In genomic region chr6:5014072-5014561, GRCh38 we compare ENCODE assay signal across 36 cellular contexts. TPM values are rescaled to one million over a fixed set of nuclear protein-coding genes. Genes with fewer than 3 reads are reported as not detected.
DNase-seq lines count a peak whose midpoint lies in the region; ATAC-seq, FAIRE-seq and TF ChIP-seq lines count a peak whose summit lies in the region.
"Had no signal": no experiment of that assay in that cellular context is flagged by ENCODE, and none has a peak within 500 bp of the region (broad histone marks: within the 10 kb centered on the region; RNA-seq: fewer than 3 reads in every experiment).

No MANE protein-coding gene starts in this region.

- no peak overlapping the region for H3K4me2 ChIP-seq in HepG2 (ENCODE audit: low read depth, low read length)
- H3K4me2 ChIP-seq in GM23338, result no peak overlapping the region
- no peak overlapping the region for H3K4me2 ChIP-seq in K562 (ENCODE audit: insufficient read depth, low read length)
- H3K4me2 ChIP-seq: A549; BLaER1; BLaER1 treated with 17β-estradiol and CSF1 and Interleukin-3, amounts not matched to agents 10 nM and 100 nM had no signal

- TF ChIP-seq RAD21 in HepG2 (CRISPR knock-in tag; IDR thresholded peaks at IDR 0.05) (no peak), K562 (CRISPR knock-in tag; conservative IDR thresholded peaks at IDR 0.05 in 1 of 2, IDR thresholded peaks at IDR 0.05 in 1 of 2) (no peak)

- no peaks in the 10 kb centered on the region for H3K4me1 Mint-ChIP-seq in activated CD4-positive, alpha-beta T cell treated with anti-CD3 and anti-CD28 coated beads, Interleukin-2, amount 10 ng/mL, durations not matched to agents 24 days and 14 days
- H3K4me1 Mint-ChIP-seq in GM23338 (peaks cover 4% of the 10 kb centered on the region), Caco-2 (ENCODE audit: low read depth, unreplicated experiment) (no peaks in the 10 kb centered on the region)
- H3K4me1 Mint-ChIP-seq: B cell; CD14-positive monocyte; CD8-positive, alpha-beta memory T cell had no signal

- H3K9me3 ChIP-seq in HepG2 (ENCODE audit: low read length), result peaks cover 18% of the 10 kb centered on the region
- no peaks in the 10 kb centered on the region for H3K9me3 ChIP-seq in right lobe of liver
- no peaks in the 10 kb centered on the region for H3K9me3 ChIP-seq in K562 (replicated peaks; ENCODE audit: control insufficient read depth, insufficient read depth, low read depth, low read length)
- no peaks in the 10 kb centered on the region for H3K9me3 ChIP-seq in Caco-2
- H3K9me3 ChIP-seq: BE2C had no signal

- 5% methylated on average over 1 of the region's 1 CpG for WGBS in HepG2 (ENCODE audit: low lambda C conversion rate)
- WGBS in right lobe of liver (ENCODE audit: insufficient coverage, low coverage, low lambda C conversion rate, missing lambda C conversion rate), result 0% methylated on average over 1 of the region's 1 CpG
- WGBS in K562 (ENCODE audit: insufficient coverage, low coverage, missing lambda C conversion rate), result 0% methylated on average over 1 of the region's 1 CpG

- no peak overlapping the region for H3K4me3 Mint-ChIP-seq in activated CD4-positive, alpha-beta T cell treated with anti-CD3 and anti-CD28 coated beads, Interleukin-2, amount 10 ng/mL, durations not matched to agents 24 days and 14 days
- no peak overlapping the region for H3K4me3 Mint-ChIP-seq in GM23338
- H3K4me3 Mint-ChIP-seq in Caco-2 (ENCODE audit: unreplicated experiment), result no peak overlapping the region
- H3K4me3 Mint-ChIP-seq: B cell; CD14-positive monocyte; CD4-positive, alpha-beta memory T cell; CD4-positive, alpha-beta T cell; CD4-positive, CD25-positive, alpha-beta regulatory T cell; CD8-positive, alpha-beta memory T cell; CD8-positive, alpha-beta T cell had no signal

- H3K4me3 ChIP-seq in HepG2 (replicated peaks in 1 of 3; ENCODE audit: insufficient read depth in 1 of 3, low read depth in 2 of 3, low read length in 3 of 3) (no peak overlapping the region), right lobe of liver (no peak overlapping the region), GM23338 (no peak overlapping the region), K562 (no peak overlapping the region), Caco-2 (ENCODE audit: low read depth, low read length) (no peak overlapping the region)
- H3K4me3 ChIP-seq: A549; BLaER1; BLaER1 treated with 17β-estradiol and CSF1 and Interleukin-3, amounts not matched to agents 10 nM and 100 nM had no signal

- in situ Hi-C loops in HepG2 (cut with HindIII; ENCODE audit: extremely low pct_ligation_motif_present, low pct_unique_long_range_greater_than_20kb) (no loop called here), K562 (cut with MboI) (no loop called here)

- intact Hi-C loops in activated CD4-positive, alpha-beta T cell treated with anti-CD3 and anti-CD28 coated beads, Interleukin-2, amount 10 ng/mL, durations not matched to agents 24 days and 14 days (cut with micrococcal nuclease), result no loop called here
- intact Hi-C loops in HepG2 (cut with micrococcal nuclease; ENCODE audit: unreplicated experiment), result no loop called here
- intact Hi-C loops in right lobe of liver (cut with DNase I), result no loop called here
- intact Hi-C loops in K562 (cut with micrococcal nuclease), result no loop called here
- intact Hi-C loops in Caco-2 (cut with micrococcal nuclease; ENCODE audit: unreplicated experiment), result no loop called here

- H4K20me1 ChIP-seq in HepG2 (ENCODE audit: insufficient read depth, low read length) (no peaks in the 10 kb centered on the region), GM23338 (replicated peaks; ENCODE audit: insufficient read depth) (no peaks in the 10 kb centered on the region; the same call in 1 of the 2 replicates), K562 (replicated peaks; ENCODE audit: control insufficient read depth, insufficient read depth, low read length) (no peaks in the 10 kb centered on the region)
- H4K20me1 ChIP-seq: BLaER1; BLaER1 treated with 17β-estradiol and CSF1 and Interleukin-3, amounts not matched to agents 10 nM and 100 nM had no signal

- H3K27ac ChIP-seq in HepG2 (ENCODE audit: extremely low read length, insufficient read depth, low read length) (no peak overlapping the region), right lobe of liver (no peak overlapping the region), GM23338 (ENCODE audit: low read depth) (no peak overlapping the region), K562 (ENCODE audit: extremely low read depth, low read depth, low read length) (no peak overlapping the region)
- H3K27ac ChIP-seq: 22Rv1; A549; BLaER1; BLaER1 treated with 17β-estradiol and CSF1 and Interleukin-3, amounts not matched to agents 10 nM and 100 nM; C4-2B had no signal

- ATAC-seq in HepG2 (no peak), right lobe of liver (no peak), GM23338 (no peak), K562 (no peak)
- ATAC-seq: A549; CD8-positive, alpha-beta T cell had no signal

- TF ChIP-seq EP300 in HepG2 (IDR thresholded peaks at IDR 0.05; ENCODE audit: low read depth in 2 of 2, low read length in 2 of 2) (no peak), HepG2 (CRISPR knock-in tag; IDR thresholded peaks at IDR 0.05; ENCODE audit: borderline replicate concordance) (no peak), K562 (IDR thresholded peaks at IDR 0.05; ENCODE audit: low read length) (no peak)

- H3K9me3 Mint-ChIP-seq in activated CD4-positive, alpha-beta T cell treated with anti-CD3 and anti-CD28 coated beads, Interleukin-2, amount 10 ng/mL, durations not matched to agents 24 days and 14 days, result peaks cover 4% of the 10 kb centered on the region
- H3K9me3 Mint-ChIP-seq in GM23338, result peaks cover 3% of the 10 kb centered on the region; the same call in 1 of the 3 replicates
- H3K9me3 Mint-ChIP-seq in Caco-2 (ENCODE audit: unreplicated experiment), result peaks cover 20% of the 10 kb centered on the region

- H3K36me3 Mint-ChIP-seq in activated CD4-positive, alpha-beta T cell treated with anti-CD3 and anti-CD28 coated beads, Interleukin-2, amount 10 ng/mL, durations not matched to agents 24 days and 14 days (ENCODE audit: low read depth), result no peaks in the 10 kb centered on the region
- H3K36me3 Mint-ChIP-seq in GM23338 (ENCODE audit: low read depth) (no peaks in the 10 kb centered on the region), Caco-2 (ENCODE audit: insufficient read depth, unreplicated experiment) (no peaks in the 10 kb centered on the region)
- H3K36me3 Mint-ChIP-seq: CD14-positive monocyte had no signal

- no peaks in the 10 kb centered on the region for H3K9me1 ChIP-seq in K562 (ENCODE audit: control insufficient read depth, insufficient read depth, low read length)

- no peak overlapping the region for H3K27ac Mint-ChIP-seq in activated CD4-positive, alpha-beta T cell treated with anti-CD3 and anti-CD28 coated beads, Interleukin-2, amount 10 ng/mL, durations not matched to agents 24 days and 14 days
- H3K27ac Mint-ChIP-seq in GM23338, result no peak overlapping the region
- no peak overlapping the region for H3K27ac Mint-ChIP-seq in Caco-2 (ENCODE audit: unreplicated experiment)
- H3K27ac Mint-ChIP-seq: B cell; CD14-positive monocyte; CD4-positive, alpha-beta memory T cell; CD4-positive, alpha-beta T cell; CD4-positive, CD25-positive, alpha-beta regulatory T cell; CD8-positive, alpha-beta T cell had no signal

- H3K27me3 Mint-ChIP-seq in activated CD4-positive, alpha-beta T cell treated with anti-CD3 and anti-CD28 coated beads, Interleukin-2, amount 10 ng/mL, durations not matched to agents 24 days and 14 days, result peaks cover 7% of the 10 kb centered on the region
- H3K27me3 Mint-ChIP-seq in GM23338 (ENCODE audit: insufficient read depth, low read depth, poor library complexity) (no peaks in the 10 kb centered on the region), Caco-2 (ENCODE audit: insufficient read depth, unreplicated experiment) (peaks cover 9% of the 10 kb centered on the region)
- H3K27me3 Mint-ChIP-seq: B cell; CD4-positive, alpha-beta T cell had no signal

- CTCF ChIA-PET in HepG2 (lab: Yijun Ruan, JAX; ENCODE audit: low intra/inter-chr PET ratio, low total read pairs), result no interaction called here
- CTCF ChIA-PET in K562 (lab: Yijun Ruan, JAX; ENCODE audit: low intra/inter-chr PET ratio), result no interaction called here
- CTCF ChIA-PET in Caco-2 (lab: Charles Lee), result interaction anchor here (0.6 kb wide), 1 partner anchor 11 kb away, joined by 3 read pairs; no protein-coding TSS in a partner anchor

- H3K9me2 ChIP-seq in GM23338 (ENCODE audit: insufficient read depth), result no peaks in the 10 kb centered on the region

- no peak for FAIRE-seq in HepG2 (lab: Jason Lieb, UNC)
- no peak for FAIRE-seq in K562 (lab: Jason Lieb, UNC)
- FAIRE-seq: A204.1, A549, D721Med had no signal

- no peak for TF ChIP-seq CTCF in HepG2 (CRISPR knock-in tag; IDR thresholded peaks at IDR 0.05)
- TF ChIP-seq CTCF in right lobe of liver (IDR thresholded peaks at IDR 0.05), result no peak
- no peak for TF ChIP-seq CTCF in GM23338 (conservative IDR thresholded peaks at IDR 0.05; ENCODE audit: low read depth in 2 of 2)
- TF ChIP-seq CTCF in K562 (IDR thresholded peaks at IDR 0.05 in 2 of 3, conservative IDR thresholded peaks at IDR 0.05 in 1 of 3; ENCODE audit: insufficient read depth in 2 of 3, low read depth in 1 of 3, low read length in 3 of 3), result no peak
- TF ChIP-seq CTCF in Caco-2 (IDR thresholded peaks at IDR 0.05; ENCODE audit: insufficient read depth in 1 of 2, low read depth in 1 of 2, low read length in 1 of 2, severe bottlenecking in 1 of 2, unreplicated experiment in 1 of 2), result no peak

- H2AFZ ChIP-seq in HepG2 (ENCODE audit: low read length) (no peak overlapping the region), GM23338 (no peak overlapping the region), K562 (ENCODE audit: low read depth, low read length) (no peak overlapping the region)

- H3K79me2 ChIP-seq in HepG2 (ENCODE audit: insufficient read depth, low read length) (no peaks in the 10 kb centered on the region), GM23338 (replicated peaks; ENCODE audit: insufficient read depth) (no peaks in the 10 kb centered on the region), K562 (ENCODE audit: control insufficient read depth, insufficient read depth, low read length) (no peaks in the 10 kb centered on the region)

- peaks cover 55% of the 10 kb centered on the region for H3K4me1 ChIP-seq in HepG2 (ENCODE audit: insufficient read depth, low read length)
- no peaks in the 10 kb centered on the region for H3K4me1 ChIP-seq in right lobe of liver
- H3K4me1 ChIP-seq in GM23338 (ENCODE audit: insufficient read depth), result no peaks in the 10 kb centered on the region
- no peaks in the 10 kb centered on the region; a peak in 1 of 5 replicates for H3K4me1 ChIP-seq in K562 (replicated peaks in 1 of 2; ENCODE audit: control insufficient read depth in 2 of 2, insufficient read depth in 2 of 2, low read length in 2 of 2)
- no peaks in the 10 kb centered on the region for H3K4me1 ChIP-seq in Caco-2
- H3K4me1 ChIP-seq: A549, BE2C, BLaER1 had no signal

- H3K27me3 ChIP-seq in HepG2 (ENCODE audit: control insufficient read depth in 1 of 2, insufficient read depth in 2 of 2, low read length in 2 of 2) (no peaks in the 10 kb centered on the region), right lobe of liver (no peaks in the 10 kb centered on the region), GM23338 (ENCODE audit: insufficient read depth) (no peaks in the 10 kb centered on the region), K562 (ENCODE audit: control insufficient read depth in 2 of 2, insufficient read depth in 2 of 2, low read length in 2 of 2) (peaks cover 0 to 9% of the 10 kb centered on the region in 2 experiments; a peak in 3 of 5 replicates), Caco-2 (replicated peaks; ENCODE audit: control insufficient read depth, insufficient read depth, low read length) (no peaks in the 10 kb centered on the region)
- H3K27me3 ChIP-seq: BE2C; BLaER1; BLaER1 treated with 17β-estradiol and CSF1 and Interleukin-3, amounts not matched to agents 10 nM and 100 nM had no signal

- BruUV-seq in HepG2 (replicated peaks; lab: Mats Ljungman, UMichigan) (no TSS peak), K562 (replicated peaks; lab: Mats Ljungman, UMichigan) (no TSS peak), Caco-2 (replicated peaks; lab: Mats Ljungman, UMichigan) (no TSS peak)

- peak; percentile 26 for DNase-seq in activated CD4-positive, alpha-beta T cell treated with anti-CD3 and anti-CD28 coated beads, Interleukin-2, amount 10 ng/mL, durations not matched to agents 24 days and 14 days
- no peak for DNase-seq in activated CD4-positive, alpha-beta T cell treated with anti-CD3 and anti-CD28 coated beads for 4 hours
- no peak for DNase-seq in HepG2 (ENCODE audit: low spot score)
- no peak for DNase-seq in right lobe of liver
- no peak for DNase-seq in GM23338 (ENCODE audit: low spot score)
- DNase-seq in K562 (ENCODE audit: extremely low read depth in 1 of 4, low spot score in 3 of 4), result no peak
- DNase-seq in NCI-H82 treated with DMSO at 0.1 percent for 48 hours (lab: John Stamatoyannopoulos, UW; ENCODE audit: unreplicated experiment), result no peak
- DNase-seq in Caco-2, result no peak
- DNase-seq: 8988T; ACHN; AML-193; BE2C; C1 segment of cervical spinal cord; Calu3; CD4-positive, alpha-beta memory T cell; CD4-positive, alpha-beta T cell; CD4-positive, CD25-positive, alpha-beta regulatory T cell; CD8-positive, alpha-beta memory T cell; CD8-positive, alpha-beta T cell; COR-L47; DMS 273 treated with DMSO at 0.1 percent for 48 hours; DMS153; DMS53; DMS79; DMS79 treated with DMSO at 0.1 percent for 48 hours; DND-41; EL had no signal

- H3K9ac ChIP-seq in HepG2 (ENCODE audit: insufficient read depth, low read depth, low read length) (no peak overlapping the region), K562 (ENCODE audit: insufficient read depth in 1 of 2, low read depth in 2 of 2, low read length in 2 of 2) (no peak overlapping the region)
- H3K9ac ChIP-seq: BLaER1; BLaER1 treated with 17β-estradiol and CSF1 and Interleukin-3, amounts not matched to agents 10 nM and 100 nM had no signal

- POLR2A ChIA-PET in HepG2 (lab: Yijun Ruan, JAX) (interaction anchor here (1.6 kb wide), 1 partner anchor 10 kb away, joined by 7 read pairs; the partner anchor contains the start of gene RPP40), K562 (lab: Yijun Ruan, JAX) (interaction anchor here (0.7 kb wide), 2 partner anchors 215 to 349 kb away, joined by 3 read pairs; no protein-coding TSS in a partner anchor), Caco-2 (lab: Charles Lee) (no interaction called here)

- TF ChIP-seq POLR2A in HepG2 (IDR thresholded peaks at IDR 0.05; ENCODE audit: insufficient read depth in 1 of 2, low read depth in 2 of 2, low read length in 2 of 2) (no peak), right lobe of liver (IDR thresholded peaks at IDR 0.05) (no peak), K562 (conservative IDR thresholded peaks at IDR 0.05) (no peak)

- H3F3A ChIP-seq in GM23338 (replicated peaks; ENCODE audit: low read depth), result no peaks in the 10 kb centered on the region

- H3K36me3 ChIP-seq in HepG2 (replicated peaks in 1 of 2; ENCODE audit: control insufficient read depth in 1 of 2, insufficient read depth in 2 of 2, low read length in 2 of 2), result no peaks in the 10 kb centered on the region; a peak in 1 of 5 replicates
- no peaks in the 10 kb centered on the region for H3K36me3 ChIP-seq in right lobe of liver
- H3K36me3 ChIP-seq in GM23338 (ENCODE audit: insufficient read depth), result no peaks in the 10 kb centered on the region
- no peaks in the 10 kb centered on the region for H3K36me3 ChIP-seq in K562 (ENCODE audit: control insufficient read depth, insufficient read depth, low read length)
- H3K36me3 ChIP-seq in Caco-2 (ENCODE audit: control insufficient read depth, insufficient read depth, low read length), result no peaks in the 10 kb centered on the region
- H3K36me3 ChIP-seq: BE2C; BLaER1; BLaER1 treated with 17β-estradiol and CSF1 and Interleukin-3, amounts not matched to agents 10 nM and 100 nM had no signal

RNA-seq across cellular contexts. Expression of gene RPP40, which starts 10.3 kb away (rescaled TPM):
- total RNA-seq in activated CD4-positive, alpha-beta T cell treated with anti-CD3 and anti-CD28 coated beads, Interleukin-2, amount 10 ng/mL, durations not matched to agents 24 days and 14 days, result 14.2 and 16.4 TPM in 2 replicates
- 41.2 and 64.0 TPM in 2 replicates for total RNA-seq in HepG2 (2016; rRNA removed; fragmentation: Illumina TruSeq; extraction: Trizol)
- total RNA-seq in HepG2 (2016; cell fraction: cytosol; rRNA removed; fragmentation: Illumina TruSeq; extraction: Trizol; ENCODE audit: low read depth), result 6.2 and 9.4 TPM in 2 replicates
- 44.8 and 65.5 TPM in 2 replicates for total RNA-seq in HepG2 (2016; cell fraction: insoluble cytoplasmic fraction; rRNA removed; fragmentation: Illumina TruSeq; extraction: Trizol)
- total RNA-seq in HepG2 (2016; cell fraction: membrane; rRNA removed; fragmentation: Illumina TruSeq; extraction: Trizol), result 13.3 and 13.7 TPM in 2 replicates
- total RNA-seq in HepG2 (2016; cell fraction: nucleus; rRNA removed; fragmentation: Illumina TruSeq; extraction: Trizol), result 22.1 and 24.0 TPM in 2 replicates
- 18.0 and 19.4 TPM in 2 replicates for polyA plus RNA-seq in HepG2 (2011; rRNA removed)
- 7.7 and 14.3 TPM in 2 replicates for polyA plus RNA-seq in HepG2 (2011; cell fraction: cytosol; rRNA removed)
- 6.5 and 6.6 TPM in 2 replicates for polyA plus RNA-seq in HepG2 (2011; cell fraction: nucleus; rRNA removed)
- polyA plus RNA-seq in HepG2 (2012), result 26.7 and 29.8 TPM in 2 replicates
- polyA plus RNA-seq in HepG2 (2016; cell fraction: cytosol; fragmentation: Illumina TruSeq; extraction: Trizol; ENCODE audit: low read depth), result 15.4 and 17.1 TPM in 2 replicates
- 66.0 and 77.9 TPM in 2 replicates for polyA plus RNA-seq in HepG2 (2016; cell fraction: insoluble cytoplasmic fraction; fragmentation: Illumina TruSeq; extraction: Trizol; ENCODE audit: low read depth)
- 17.5 and 18.0 TPM in 2 replicates for polyA plus RNA-seq in HepG2 (2016; cell fraction: membrane; fragmentation: Illumina TruSeq; extraction: Trizol; ENCODE audit: low read depth)
- 29.6 and 31.9 TPM in 2 replicates for polyA plus RNA-seq in HepG2 (2016; cell fraction: nucleus; fragmentation: Illumina TruSeq; extraction: Trizol; ENCODE audit: insufficient read depth, low read depth)
- 9.4 and 13.4 TPM in 2 replicates for polyA minus RNA-seq in HepG2 (2011; rRNA and poly(A)+ RNA removed; ENCODE audit: low replicate concordance)
- polyA minus RNA-seq in HepG2 (2011; cell fraction: cytosol; rRNA and poly(A)+ RNA removed), result 6.6 and 7.6 TPM in 2 replicates
- 24.3 and 26.1 TPM in 2 replicates for polyA minus RNA-seq in HepG2 (2011; cell fraction: nucleus; rRNA and poly(A)+ RNA removed)
- 10 to 100 TPM in 1 of 6 experiments, 1 to 10 TPM in 5; 2.8 to 15.5 (median 5.5) TPM for total RNA-seq in right lobe of liver
- total RNA-seq in GM23338 (2014; rRNA removed; shearing (Covaris generic)), result 40.4 and 49.6 TPM in 2 replicates
- 31.2 and 39.3 TPM in 2 replicates for polyA plus RNA-seq in GM23338 (2016; fragmentation: Nextera tagmentation; extraction: Ambion mirVana)
- total RNA-seq in K562 (2011; cell fraction: chromatin; rRNA removed; ENCODE audit: low replicate concordance), result 10.1 and 10.8 TPM in 2 replicates
- 7.1 and 8.8 TPM in 2 replicates for total RNA-seq in K562 (2011; cell fraction: nucleolus; rRNA removed)
- 7.9 and 13.3 TPM in 2 replicates for total RNA-seq in K562 (2011; cell fraction: nucleoplasm; rRNA removed)
- total RNA-seq in K562 (2014; rRNA removed), result 34.7 and 41.1 TPM in 2 replicates
- total RNA-seq in K562 (2014; rRNA removed; fragmentation: Illumina TruSeq; extraction: Trizol), result 39.9 and 41.0 TPM in 2 replicates
- total RNA-seq in K562 (2015; rRNA removed; fragmentation: Illumina TruSeq; extraction: Trizol), result 36.4 and 39.0 TPM in 2 replicates
- total RNA-seq in K562 (2021), result 28.1 and 30.2 TPM in 2 replicates
- polyA plus RNA-seq in K562 (2011; rRNA removed), result 15.9 and 22.6 TPM in 2 replicates
- polyA plus RNA-seq in K562 (2011; cell fraction: cytosol; rRNA removed), result 8.4 and 11.0 TPM in 2 replicates
- 12.8 and 16.4 TPM in 2 replicates for polyA plus RNA-seq in K562 (2011; cell fraction: nucleus; rRNA removed)
- polyA plus RNA-seq in K562 (2012), result 16.5 and 38.9 TPM in 2 replicates
- polyA plus RNA-seq in K562 (2014; fragmentation: Illumina TruSeq; extraction: Trizol), result 48.2 and 51.2 TPM in 2 replicates
- 100 to 1,000 TPM; 103 to 114 TPM for polyA plus RNA-seq in K562 (2014; fragmentation: Nextera tagmentation; extraction: Ambion mirVana)
- polyA plus RNA-seq in K562 (2014; rRNA removed), result 35.7 and 46.6 TPM in 2 replicates
- 17.4 and 17.6 TPM in 2 replicates for polyA minus RNA-seq in K562 (2011; rRNA and poly(A)+ RNA removed)
- polyA minus RNA-seq in K562 (2011; cell fraction: cytosol; rRNA and poly(A)+ RNA removed), result 6.8 and 8.6 TPM in 2 replicates
- polyA minus RNA-seq in K562 (2011; cell fraction: nucleus; rRNA and poly(A)+ RNA removed), result 9.7 and 17.2 TPM in 2 replicates
- 11.6 and 13.1 TPM in 2 replicates for total RNA-seq in Caco-2 (2022)
